8 cellular contexts compared by ENCODE assay signal in genomic region chr10:28302668-28303488, GRCh38. TPM values are rescaled to one million over a fixed set of nuclear protein-coding genes. Genes with fewer than 3 reads are reported as not detected.
DNase-seq lines count a peak whose midpoint lies in the region; ATAC-seq, FAIRE-seq and TF ChIP-seq lines count a peak whose summit lies in the region.

MPP7 (minus strand) TSS chr10:28303064; CDS start chr10:28238604, 64,460 bp downstream.

- no peak within 1 kb of the TSS for H2BK20ac ChIP-seq in H1 (ENCODE audit: low read length)

- H4K8ac ChIP-seq in H1 (ENCODE audit: extremely low read depth, insufficient read depth, low read length), result peak within 1 kb of the TSS; percentile 87; the same call in 1 of the 2 replicates

- peak within 1 kb of the TSS; percentile 76; the same call in 1 of the 2 replicates for H2AFZ ChIP-seq in H1 (ENCODE audit: low read length)

- no peaks in the 10 kb centered on the region for H3K9me3 Mint-ChIP-seq in activated CD8-positive, alpha-beta memory T cell treated with anti-CD3 and anti-CD28 coated beads, Interleukin-2, amount 10 ng/mL, durations not matched to agents 7 days and 5 days (ENCODE audit: low read depth)

- peak; percentile 100 for ATAC-seq in GM21423 (IDR thresholded peaks at IDR 0.05; ENCODE audit: unreplicated experiment)
- peak; percentile 98 for ATAC-seq in activated CD8-positive, alpha-beta memory T cell treated with anti-CD3 and anti-CD28 coated beads, Interleukin-2, amount 10 ng/mL, durations not matched to agents 7 days and 5 days

- H2BK5ac ChIP-seq in H1 (ENCODE audit: low read depth, low read length), result peak within 1 kb of the TSS; percentile 87; the same call in 1 of the 2 replicates

- H3K4me3 Mint-ChIP-seq in activated CD8-positive, alpha-beta memory T cell treated with anti-CD3 and anti-CD28 coated beads, Interleukin-2, amount 10 ng/mL, durations not matched to agents 7 days and 5 days, result peak within 1 kb of the TSS; percentile 88

- H4K20me1 ChIP-seq in H1 (replicated peaks in 1 of 2; ENCODE audit: control insufficient read depth in 1 of 2, insufficient read depth in 2 of 2, low read length in 2 of 2), result no peaks in the 10 kb centered on the region

- no peak within 1 kb of the TSS for H3K14ac ChIP-seq in H1 (ENCODE audit: insufficient read length)

- H3K23ac ChIP-seq in H1 (ENCODE audit: insufficient read length), result no peak within 1 kb of the TSS

- FAIRE-seq in H1 (lab: Jason Lieb, UNC), result peak; percentile 82

- peak in 2 of 3 experiments; percentile 36 to 37; a peak in 3 of 4 replicates for TF ChIP-seq CTCF in H1 (IDR thresholded peaks at IDR 0.05; ENCODE audit: control extremely low read depth in 1 of 3, insufficient read depth in 1 of 3, low read depth in 1 of 3, low read length in 3 of 3)

- peak within 1 kb of the TSS; percentile 83 for H3K18ac ChIP-seq in H1 (ENCODE audit: extremely low read depth, low read length)

- H2BK15ac ChIP-seq in H1 (ENCODE audit: low read length), result no peak within 1 kb of the TSS

- H4K91ac ChIP-seq in H1 (replicated peaks; ENCODE audit: insufficient read length, low read length), result no peak within 1 kb of the TSS

- H3K4me1 Mint-ChIP-seq in activated CD8-positive, alpha-beta memory T cell treated with anti-CD3 and anti-CD28 coated beads, Interleukin-2, amount 10 ng/mL, durations not matched to agents 7 days and 5 days, result peaks cover 30% of the 10 kb centered on the region

- peak within 1 kb of the TSS; percentile 53 for H3K56ac ChIP-seq in H1 (replicated peaks; ENCODE audit: insufficient read length, low read depth, low read length)

- H3K4me1 ChIP-seq in H1 (replicated peaks in 1 of 4; ENCODE audit: control insufficient read depth in 3 of 4, insufficient read depth in 4 of 4, low read length in 3 of 4), result peaks cover 0 to 3% (median under 1%) of the 10 kb centered on the region in 4 experiments; a peak in 3 of 7 replicates

- no peaks in the 10 kb centered on the region for H3K36me3 Mint-ChIP-seq in activated CD8-positive, alpha-beta memory T cell treated with anti-CD3 and anti-CD28 coated beads, Interleukin-2, amount 10 ng/mL, durations not matched to agents 7 days and 5 days

- H3K79me1 ChIP-seq in H1 (ENCODE audit: low read depth, low read length), result no peaks in the 10 kb centered on the region

- peak within 1 kb of the TSS; percentile 80; the same call in 1 of the 2 replicates for H3K27ac ChIP-seq in H1 (ENCODE audit: low read depth, low read length)

- peaks cover 32% of the 10 kb centered on the region for H3K27me3 Mint-ChIP-seq in activated CD8-positive, alpha-beta memory T cell treated with anti-CD3 and anti-CD28 coated beads, Interleukin-2, amount 10 ng/mL, durations not matched to agents 7 days and 5 days

- H2BK120ac ChIP-seq in H1 (replicated peaks; ENCODE audit: low read depth, low read length), result no peak within 1 kb of the TSS

- H3K27ac Mint-ChIP-seq in activated CD8-positive, alpha-beta memory T cell treated with anti-CD3 and anti-CD28 coated beads, Interleukin-2, amount 10 ng/mL, durations not matched to agents 7 days and 5 days, result peak within 1 kb of the TSS; percentile 72

- TF ChIP-seq RAD21 in H1 (IDR thresholded peaks at IDR 0.05 in 1 of 2, conservative IDR thresholded peaks at IDR 0.05 in 1 of 2; ENCODE audit: low read depth in 2 of 2, low read length in 2 of 2), result peak; percentile 36 to 52; a peak in 3 of 4 replicates

- no peaks in the 10 kb centered on the region for H3K23me2 ChIP-seq in H1 (ENCODE audit: low read depth, low read length)

- H3K36me3 ChIP-seq in H1 (ENCODE audit: control insufficient read depth in 2 of 4, insufficient read depth in 4 of 4, low read length in 3 of 4), result no peaks in the 10 kb centered on the region

- TF ChIP-seq EP300 in H1 (IDR thresholded peaks at IDR 0.05; ENCODE audit: borderline replicate concordance in 1 of 2, low read depth in 2 of 2, low read length in 2 of 2), result 0 out of 3 replicates have a peak, but pooled peaks of 1 of the 2 experiments have one; percentile 4

- peak; percentile 16 for DNase-seq in COR-L47 (lab: John Stamatoyannopoulos, UW)
- DNase-seq in HUDEP-2 (lab: John Stamatoyannopoulos, UW; ENCODE audit: unreplicated experiment in 76 of 76), result peak; percentile 42 to 96 (median 89)
- DNase-seq in NOMO-1 treated with DMSO at 0.1 percent for 48 hours (lab: John Stamatoyannopoulos, UW; ENCODE audit: unreplicated experiment), result peak; percentile 99
- peak; percentile 96 for DNase-seq in activated CD8-positive, alpha-beta memory T cell treated with anti-CD3 and anti-CD28 coated beads, Interleukin-2, amount 10 ng/mL, durations not matched to agents 7 days and 5 days
- DNase-seq in H1 (ENCODE audit: low read depth in 1 of 2, low spot score in 2 of 2), result peak; percentile 90 to 93
- peak; percentile 99 for DNase-seq in medulla oblongata (ENCODE audit: extremely low spot score)
- peak; percentile 91 to 93 (median 93) for DNase-seq in stimulated activated CD4-positive, alpha-beta T cell treated with anti-CD3 and anti-CD28 coated beads, TNF-alpha, amount 100 ng/mL, for 4 hours (ENCODE audit: low read depth in 3 of 3)

- 1% methylated on average over 37 of the region's 76 CpGs; no CpG with 5 or more reads in 1 of the 2 experiments for WGBS in H1 (ENCODE audit: extremely low coverage in 1 of 2, insufficient coverage in 1 of 2, insufficient read length in 1 of 2, insufficient replicate concordance in 2 of 2, low coverage in 1 of 2, low lambda C conversion rate in 2 of 2, missing lambda C conversion rate in 1 of 2), 2 experiments

- peak within 1 kb of the TSS; percentile 88 for H4K5ac ChIP-seq in H1 (ENCODE audit: insufficient read length, low read depth, low read length)

- H3K9me3 ChIP-seq in H1 (ENCODE audit: insufficient read depth in 2 of 2, low read depth in 1 of 2, low read length in 1 of 2), result no peaks in the 10 kb centered on the region

- TF ChIP-seq POLR2A in H1 (IDR thresholded peaks at IDR 0.05; ENCODE audit: control extremely low read depth in 1 of 2, low read depth in 2 of 2, low read length in 2 of 2), result peak in 1 of 2 experiments; percentile 89; a peak in 2 of 3 replicates

- H3K4me3 ChIP-seq in H1 (ENCODE audit: extremely low read depth in 1 of 4, insufficient read depth in 2 of 4, low read depth in 3 of 4, low read length in 4 of 4), result peak within 1 kb of the TSS; percentile 66 to 71 (median 70)

- no peak within 1 kb of the TSS for H2BK12ac ChIP-seq in H1 (ENCODE audit: low read depth, low read length)

- H3K79me2 ChIP-seq in H1 (ENCODE audit: control insufficient read depth in 1 of 2, insufficient read depth in 2 of 2, low read length in 2 of 2), result peaks cover 0 to 2% of the 10 kb centered on the region in 2 experiments; a peak in 1 of 4 replicates

- H3K4me2 ChIP-seq in H1 (ENCODE audit: insufficient read depth in 1 of 2, low read depth in 2 of 2, low read length in 2 of 2), result peak within 1 kb of the TSS; percentile 71 to 87

- H2AK5ac ChIP-seq in H1 (ENCODE audit: low read depth, low read length), result no peak within 1 kb of the TSS

- POLR2A ChIA-PET in H1 (lab: Charles Lee; ENCODE audit: partially characterized antibody), result interaction anchor here (0.7 to 2.4 kb wide), 15 partner anchors 9 to 560 kb away, joined by 3 to 8 read pairs (median 4); no protein-coding TSS in a partner anchor

- H3K27me3 ChIP-seq in H1 (replicated peaks in 1 of 4; ENCODE audit: control insufficient read depth in 3 of 4, extremely low read depth in 1 of 4, insufficient read depth in 3 of 4, low read length in 3 of 4), result peaks cover 0 to 1% (median 0%) of the 10 kb centered on the region in 4 experiments; a peak in 2 of 7 replicates

- peak within 1 kb of the TSS; percentile 61 to 89 (median 72); a peak in 5 of 7 replicates for H3K9ac ChIP-seq in H1 (replicated peaks in 1 of 4; ENCODE audit: extremely low read depth in 1 of 4, low read depth in 3 of 4, low read length in 3 of 4)

- CTCF ChIA-PET in activated CD8-positive, alpha-beta memory T cell treated with anti-CD3 and anti-CD28 coated beads, Interleukin-2, amount 10 ng/mL, durations not matched to agents 7 days and 5 days (lab: Charles Lee), result interaction anchor here (0.6 to 10.0 kb wide), 22 partner anchors 9 to 765 kb away, joined by 3 to 111 read pairs (median 4); no protein-coding TSS in a partner anchor
- CTCF ChIA-PET in H1 (lab: Charles Lee; ENCODE audit: partially characterized antibody), result interaction anchor here (0.5 to 8.8 kb wide), 15 partner anchors 10 to 255 kb away, joined by 3 to 60 read pairs (median 3); no protein-coding TSS in a partner anchor

- no peak within 1 kb of the TSS for H3K4ac ChIP-seq in H1 (replicated peaks; ENCODE audit: insufficient read length, low read depth, low read length)

TF ChIP-seq in H1, 55 proteins besides CTCF, POLR2A, EP300 and RAD21 (continues in another document):
- TF ChIP-seq POLR2AphosphoS5 (IDR thresholded peaks at IDR 0.05; ENCODE audit: low read depth, low read length) (peak; percentile 85), SIN3A (conservative IDR thresholded peaks at IDR 0.05 in 1 of 2, IDR thresholded peaks at IDR 0.05 in 1 of 2; ENCODE audit: low read depth in 1 of 2, low read length in 2 of 2) (no peak), JUND (IDR thresholded peaks at IDR 0.05; ENCODE audit: low read length) (no peak), TAF7 (optimal IDR thresholded peaks at IDR 0.05; ENCODE audit: borderline replicate concordance, low read depth, low read length) (peak; percentile 93)

RNA-seq across cellular contexts. Expression of gene MPP7, which starts in this region (rescaled TPM):
- 1 to 10 TPM; 1.4 to 3.7 TPM for total RNA-seq in activated CD8-positive, alpha-beta memory T cell treated with anti-CD3 and anti-CD28 coated beads, Interleukin-2, amount 10 ng/mL, durations not matched to agents 7 days and 5 days
- total RNA-seq in H1 (2021; fragmentation: NEBNext Ultra II Directional; extraction: Animal tissue kit (Norgen Biotek cat#: 25700)), result 9.3 and 9.8 TPM in 2 replicates
- polyA plus RNA-seq in H1 (2011; rRNA removed), result 1.9 and 2.0 TPM in 2 replicates
- 2.5 TPM for polyA plus RNA-seq in H1 (2011; cell fraction: cytosol; rRNA removed)
- polyA plus RNA-seq in H1 (2011; cell fraction: nucleus; rRNA removed), result 4.0 TPM
- 2.7 to 4.2 TPM (median 3.5 TPM) in 4 replicates for polyA plus RNA-seq in H1 (2012, experiment 1 of 2)
- polyA plus RNA-seq in H1 (2012, experiment 2 of 2), result 0.26 TPM
- polyA plus RNA-seq in H1 (2013, experiment 1 of 2), result 3.2 TPM
- polyA plus RNA-seq in H1 (2013, experiment 2 of 2), result 3.2 TPM
- 13.9 and 21.3 TPM in 2 replicates for polyA minus RNA-seq in H1 (2011; rRNA and poly(A)+ RNA removed)
- polyA minus RNA-seq in H1 (2011; cell fraction: cytosol; rRNA and poly(A)+ RNA removed), result 5.9 TPM
- polyA minus RNA-seq in H1 (2011; cell fraction: nucleus; rRNA and poly(A)+ RNA removed), result 8.1 TPM

Comparison
In these comparisons a context has a peak if more than half of its experiments do, and no peak if none do; other contexts are left out.
1. Peak in every context shown above with its lines: DNase-seq, ATAC-seq, H3K4me3 ChIP-seq and H3K27ac ChIP-seq.
2. DNase-seq: peak in every context shown above with its lines; median percentile 99 in NOMO-1 treated with DMSO at 0.1 percent for 48 hours; 99 in medulla oblongata; 96 in activated CD8-positive, alpha-beta memory T cell treated with anti-CD3 and anti-CD28 coated beads, Interleukin-2, amount 10 ng/mL, durations not matched to agents 7 days and 5 days; 93 in stimulated activated CD4-positive, alpha-beta T cell treated with anti-CD3 and anti-CD28 coated beads, TNF-alpha, amount 100 ng/mL, for 4 hours; 92 in H1; 89 in HUDEP-2; 16 in COR-L47.